In genomic region chr21:14027235-14027869, GRCh38 we compare ENCODE assay signal across 8 cellular contexts.
DNase-seq lines count a peak whose midpoint lies in the region; ATAC-seq and TF ChIP-seq lines count a peak whose summit lies in the region.
"Not testable (repeated sequence)": the region's sequence is repeated elsewhere in the genome, so short reads cannot be mapped to it uniquely, and the experiment has no call there.

No MANE protein-coding gene starts in this region.

- H3K4me3 ChIP-seq in CD4-positive, alpha-beta memory T cell (ENCODE audit: low read length in 2 of 2) = peak overlapping the region in 1 of 2 donors; percentile 62
- H3K4me3 ChIP-seq in lower lobe of right lung = peak overlapping the region; percentile 57

- H3K27ac Mint-ChIP-seq in CD4-positive, alpha-beta memory T cell = peak overlapping the region; percentile 70 to 94 (median 89)
- H3K27ac Mint-ChIP-seq in activated CD8-positive, alpha-beta T cell treated with anti-CD3 and anti-CD28 coated beads, Interleukin-2, amount 10 ng/mL, durations not matched to agents 7 days and 5 days = peak overlapping the region; percentile 94

- H3K36me3 ChIP-seq in CD4-positive, alpha-beta memory T cell (ENCODE audit: insufficient read depth, low read length); lower lobe of right lung: not testable (repeated sequence)

- not testable (repeated sequence) for TF ChIP-seq CTCF in lower lobe of right lung (IDR thresholded peaks at IDR 0.05)

- not testable (repeated sequence) for H3K36me3 Mint-ChIP-seq in CD4-positive, alpha-beta memory T cell; activated CD8-positive, alpha-beta T cell treated with anti-CD3 and anti-CD28 coated beads, Interleukin-2, amount 10 ng/mL, durations not matched to agents 7 days and 5 days (ENCODE audit: low read depth)

- H3K27ac ChIP-seq in CD4-positive, alpha-beta memory T cell (ENCODE audit: low read depth, low read length); lower lobe of right lung: not testable (repeated sequence)

- POLR2A ChIA-PET in CD4-positive, alpha-beta memory T cell (lab: Charles Lee; ENCODE audit: partially characterized antibody); activated CD8-positive, alpha-beta T cell treated with anti-CD3 and anti-CD28 coated beads, Interleukin-2, amount 10 ng/mL, durations not matched to agents 7 days and 5 days (lab: Charles Lee): not testable (repeated sequence)

- not testable (repeated sequence) for H3K9me3 ChIP-seq in CD4-positive, alpha-beta memory T cell (ENCODE audit: control insufficient read depth in 1 of 2, low read length in 2 of 2); lower lobe of right lung

- ATAC-seq in GM19455 (IDR thresholded peaks at IDR 0.05; ENCODE audit: unreplicated experiment) (peak; percentile 100), HG03571 (IDR thresholded peaks at IDR 0.05; ENCODE audit: unreplicated experiment) (peak; percentile 99), lower lobe of right lung (peak; percentile 99)
- ATAC-seq in activated CD8-positive, alpha-beta T cell treated with anti-CD3 and anti-CD28 coated beads, Interleukin-2, amount 10 ng/mL, durations not matched to agents 7 days and 5 days = peak; percentile 100

- H3K4me1 ChIP-seq in CD4-positive, alpha-beta memory T cell (ENCODE audit: insufficient read depth, low read length); lower lobe of right lung: not testable (repeated sequence)

- H3K27me3 Mint-ChIP-seq in CD4-positive, alpha-beta memory T cell; activated CD8-positive, alpha-beta T cell treated with anti-CD3 and anti-CD28 coated beads, Interleukin-2, amount 10 ng/mL, durations not matched to agents 7 days and 5 days (ENCODE audit: low read depth): not testable (repeated sequence)

- not testable (repeated sequence) for H3K27me3 ChIP-seq in CD4-positive, alpha-beta memory T cell (ENCODE audit: insufficient read depth, low read length); lower lobe of right lung (ENCODE audit: low read depth)

- peak overlapping the region; percentile 87 to 93 (median 90) for H3K4me3 Mint-ChIP-seq in CD4-positive, alpha-beta memory T cell
- H3K4me3 Mint-ChIP-seq in activated CD8-positive, alpha-beta T cell treated with anti-CD3 and anti-CD28 coated beads, Interleukin-2, amount 10 ng/mL, durations not matched to agents 7 days and 5 days = peak overlapping the region; percentile 91

- intact Hi-C loops in CD4-positive, alpha-beta memory T cell (cut with micrococcal nuclease); lower lobe of right lung (cut with DNase I): not testable (repeated sequence)

- CTCF ChIA-PET in CD4-positive, alpha-beta memory T cell (lab: Charles Lee; ENCODE audit: partially characterized antibody); activated CD8-positive, alpha-beta T cell treated with anti-CD3 and anti-CD28 coated beads, Interleukin-2, amount 10 ng/mL, durations not matched to agents 7 days and 5 days (lab: Charles Lee): not testable (repeated sequence)

- H3K9me3 Mint-ChIP-seq in CD4-positive, alpha-beta memory T cell; activated CD8-positive, alpha-beta T cell treated with anti-CD3 and anti-CD28 coated beads, Interleukin-2, amount 10 ng/mL, durations not matched to agents 7 days and 5 days (ENCODE audit: insufficient read depth): not testable (repeated sequence)

- peaks cover 2 to 12% (median 6%) of the 10 kb centered on the region in 4 donors for H3K4me1 Mint-ChIP-seq in CD4-positive, alpha-beta memory T cell
- peaks cover 19% of the 10 kb centered on the region for H3K4me1 Mint-ChIP-seq in activated CD8-positive, alpha-beta T cell treated with anti-CD3 and anti-CD28 coated beads, Interleukin-2, amount 10 ng/mL, durations not matched to agents 7 days and 5 days (ENCODE audit: low read depth)

- peak; percentile 82 to 86 (median 84) for DNase-seq in CD4-positive, alpha-beta memory T cell
- DNase-seq in NCI-H82 treated with DMSO at 0.1 percent for 48 hours (lab: John Stamatoyannopoulos, UW; ENCODE audit: unreplicated experiment) (peak; percentile 77), lower lobe of right lung (peak; percentile 85)
- peak; percentile 94 for DNase-seq in activated CD8-positive, alpha-beta T cell treated with anti-CD3 and anti-CD28 coated beads, Interleukin-2, amount 10 ng/mL, durations not matched to agents 7 days and 5 days
- DNase-seq in effector CD8-positive, alpha-beta T cell (lab: John Stamatoyannopoulos, UW) = peak; percentile 79
- DNase-seq in stimulated activated CD4-positive, alpha-beta T cell treated with anti-CD3 and anti-CD28 coated beads, TNF-alpha, amount 100 ng/mL, for 1 hour (ENCODE audit: low read depth in 3 of 3, low spot score in 1 of 3) = peak; percentile 38 to 68 (median 64)
